In genomic region chr14:78902010-78902623, GRCh38 we compare ENCODE assay signal across 8 cellular contexts.
DNase-seq lines count a peak whose midpoint lies in the region; ATAC-seq and TF ChIP-seq lines count a peak whose summit lies in the region.

No MANE protein-coding gene starts in this region.

- H3K27ac ChIP-seq in fibroblast of lung (ENCODE audit: insufficient read depth, low read length), result no peak overlapping the region
- no peak overlapping the region for H3K27ac ChIP-seq in vagina
- H3K27ac ChIP-seq in gastroesophageal sphincter, result no peak overlapping the region

- H3K36me3 ChIP-seq in fibroblast of lung (ENCODE audit: control insufficient read depth, insufficient read depth, low read length) (no peaks in the 10 kb centered on the region), vagina (no peaks in the 10 kb centered on the region), gastroesophageal sphincter (no peaks in the 10 kb centered on the region)

- intact Hi-C loops in vagina (cut with DNase I), result no loop called here

- TF ChIP-seq EP300 in gastroesophageal sphincter (IDR thresholded peaks at IDR 0.05), result no peak

- H3K79me2 ChIP-seq in fibroblast of lung (ENCODE audit: control insufficient read depth, insufficient read depth, low read length), result no peaks in the 10 kb centered on the region

- no peak overlapping the region for H3K9ac ChIP-seq in fibroblast of lung (ENCODE audit: insufficient read depth, low read length)

- peaks cover 2% of the 10 kb centered on the region for H3K27me3 ChIP-seq in fibroblast of lung (ENCODE audit: control insufficient read depth, insufficient read depth, low read length)
- no peaks in the 10 kb centered on the region for H3K27me3 ChIP-seq in vagina
- H3K27me3 ChIP-seq in gastroesophageal sphincter, result no peaks in the 10 kb centered on the region

- TF ChIP-seq CTCF in GM20000 (IDR thresholded peaks at IDR 0.05; ENCODE audit: extremely low read depth, missing control alignments), result peak; percentile 53
- TF ChIP-seq CTCF in fibroblast of lung (conservative IDR thresholded peaks at IDR 0.05 in 1 of 2, IDR thresholded peaks at IDR 0.05 in 1 of 2; ENCODE audit: low read depth in 1 of 2, low read length in 2 of 2), result peak; percentile 42 to 65
- TF ChIP-seq CTCF in vagina (IDR thresholded peaks at IDR 0.05), result no peak
- TF ChIP-seq CTCF in gastroesophageal sphincter (IDR thresholded peaks at IDR 0.05), result peak in 2 of 4 experiments; percentile 10 to 42

- WGBS in gastroesophageal sphincter (ENCODE audit: low coverage in 1 of 2), 2 donors, result 4 to 5% methylated on average over 5 of the region's 5 CpGs

- H4K20me1 ChIP-seq in fibroblast of lung (ENCODE audit: control insufficient read depth, extremely low read depth, insufficient read depth, low read length), result no peaks in the 10 kb centered on the region

- DNase-seq in COR-L47 (lab: John Stamatoyannopoulos, UW), result peak; percentile 48
- DNase-seq in GM20000 (ENCODE audit: low spot score), result peak; percentile 3
- DNase-seq in OCI-M1 (lab: John Stamatoyannopoulos, UW), result peak; percentile 24
- peak; percentile 36 to 41 for DNase-seq in fibroblast of lung (ENCODE audit: low read depth in 2 of 2)
- peak; percentile 15 for DNase-seq in renal cortical epithelial cell (ENCODE audit: low read depth)
- no peak for DNase-seq in vagina (ENCODE audit: extremely low spot score in 2 of 2)
- no peak for DNase-seq in NCI-H128 (lab: John Stamatoyannopoulos, UW; ENCODE audit: unreplicated experiment)

- no peak overlapping the region for H2AFZ ChIP-seq in fibroblast of lung (ENCODE audit: low read length)

- H3K4me1 ChIP-seq in fibroblast of lung (ENCODE audit: control insufficient read depth, extremely low read depth, insufficient read depth, low read length), result no peaks in the 10 kb centered on the region
- no peaks in the 10 kb centered on the region for H3K4me1 ChIP-seq in vagina
- H3K4me1 ChIP-seq in gastroesophageal sphincter, result no peaks in the 10 kb centered on the region

- no peak for ATAC-seq in gastroesophageal sphincter

- TF ChIP-seq POLR2A in vagina (IDR thresholded peaks at IDR 0.05), result no peak
- TF ChIP-seq POLR2A in gastroesophageal sphincter (IDR thresholded peaks at IDR 0.05), result no peak

- H3K4me3 ChIP-seq in fibroblast of lung (replicated peaks in 1 of 4; ENCODE audit: control extremely low read depth in 1 of 4, insufficient read depth in 1 of 4, low read depth in 3 of 4, low read length in 4 of 4) (no peak overlapping the region), vagina (no peak overlapping the region), gastroesophageal sphincter (no peak overlapping the region)

- H3K9me3 ChIP-seq in fibroblast of lung (ENCODE audit: control insufficient read depth, insufficient read depth, low read depth, low read length), result no peaks in the 10 kb centered on the region
- no peaks in the 10 kb centered on the region for H3K9me3 ChIP-seq in vagina
- H3K9me3 ChIP-seq in gastroesophageal sphincter, result no peaks in the 10 kb centered on the region

- no peak overlapping the region for H3K4me2 ChIP-seq in fibroblast of lung (ENCODE audit: extremely low read depth, insufficient read depth, low read length)

Comparison
In these comparisons a context has a peak if more than half of its experiments do, and no peak if none do; other contexts are left out.
1. DNase-seq: peak in COR-L47 (single experiment), GM20000 (single experiment), OCI-M1 (single experiment), fibroblast of lung (2 of 2) and renal cortical epithelial cell (single experiment); none in vagina (0 of 2) and NCI-H128 (single experiment).
2. CTCF ChIP-seq: peak in GM20000 (single experiment) and fibroblast of lung (2 of 2); none in vagina (0 of 3).